Comparison of ENCODE assay signal across 26 cellular contexts in genomic region chr3:14563946-14564539, GRCh38. TPM values are rescaled to one million over a fixed set of nuclear protein-coding genes. Genes with fewer than 3 reads are reported as not detected.
DNase-seq lines count a peak whose midpoint lies in the region; ATAC-seq and TF ChIP-seq lines count a peak whose summit lies in the region.
"Had no signal": no experiment of that assay in that cellular context is flagged by ENCODE, and none has a peak within 500 bp of the region (broad histone marks: within the 10 kb centered on the region; RNA-seq: fewer than 3 reads in every experiment).

No MANE protein-coding gene starts in this region.

- peaks cover 2% of the 10 kb centered on the region for H3K4me1 ChIP-seq in mucosa of descending colon (ENCODE audit: low read depth)
- H3K4me1 ChIP-seq: heart right ventricle, tibial artery had no signal

- peak; percentile 51 for ATAC-seq in mucosa of descending colon
- no peak for ATAC-seq in HG02763 (IDR thresholded peaks at IDR 0.05; ENCODE audit: unreplicated experiment)
- no peak for ATAC-seq in GM21447 (IDR thresholded peaks at IDR 0.05; ENCODE audit: unreplicated experiment)
- ATAC-seq: GM12878, heart right ventricle had no signal

- H3K9me3 ChIP-seq in mucosa of descending colon: no peaks in the 10 kb centered on the region
- H3K9me3 ChIP-seq: heart right ventricle, neutrophil, stomach, tibial artery had no signal

- H3K4me3 ChIP-seq in mucosa of descending colon: no peak overlapping the region
- H3K4me3 ChIP-seq: GM12878, heart right ventricle, stomach, tibial artery had no signal

- peak; percentile 40 for DNase-seq in DMS 273 (lab: John Stamatoyannopoulos, UW; ENCODE audit: unreplicated experiment)
- no peak for DNase-seq in DMS 273 treated with DMSO at 0.1 percent for 48 hours (lab: John Stamatoyannopoulos, UW)
- DNase-seq in NCI-H1105 treated with DMSO at 0.1 percent for 48 hours (lab: John Stamatoyannopoulos, UW): peak; percentile 79
- peak; percentile 81 for DNase-seq in NCI-H2171 treated with DMSO at 0.1 percent for 48 hours (lab: John Stamatoyannopoulos, UW)
- no peak for DNase-seq in mucosa of descending colon
- DNase-seq in GM03348 (ENCODE audit: low spot score): no peak
- DNase-seq: activated CD4-positive, alpha-beta T cell treated with anti-CD3 and anti-CD28 coated beads for 48 hours; activated naive CD4-positive, alpha-beta T cell; activated T-cell treated with anti-CD3 and anti-CD28 coated beads, Interleukin-2, amount 50 U/mL, for 24 hours; CD4-positive, alpha-beta T cell; DND-41; effector memory CD4-positive, alpha-beta T cell; erythroblast; foreskin fibroblast; heart right ventricle; MV-4-11; NCI-H2227 treated with DMSO at 0.1 percent for 48 hours; stimulated activated CD8-positive, alpha-beta memory T cell treated with anti-CD3 and anti-CD28 coated beads, Interleukin-4, amount 100 ng/mL, for 48 hours; tibial artery had no signal

- no peaks in the 10 kb centered on the region for H3K36me3 ChIP-seq in mucosa of descending colon (ENCODE audit: low read depth)
- H3K36me3 ChIP-seq: heart right ventricle, neutrophil, stomach, tibial artery had no signal

- intact Hi-C loops in mucosa of descending colon (cut with DNase I, micrococcal nuclease): no loop called here

- TF ChIP-seq CTCF in mucosa of descending colon (IDR thresholded peaks at IDR 0.05): no peak

RNA-seq across cellular contexts. Expression of gene GRIP2, which starts 23.9 kb away (rescaled TPM):
- 1 to 10 TPM in 2 of 3 donors, under 1 TPM in 1; 0.70 to 2.2 (median 1.6) TPM for total RNA-seq in mucosa of descending colon
- total RNA-seq: activated CD8-positive, alpha-beta memory T cell treated with anti-CD3 and anti-CD28 coated beads for 36 hours; CD4-positive, alpha-beta T cell; GM12878; lung microvascular endothelial cell had no signal

Comparison
In these comparisons a context has a peak if more than half of its experiments do, and no peak if none do; other contexts are left out.
1. DNase-seq: peak in DMS 273 (single experiment), NCI-H1105 treated with DMSO at 0.1 percent for 48 hours (single experiment) and NCI-H2171 treated with DMSO at 0.1 percent for 48 hours (single experiment); none in DMS 273 treated with DMSO at 0.1 percent for 48 hours (single experiment), mucosa of descending colon (0 of 3) and GM03348 (single experiment).